ENCODE assay signal across 9 cellular contexts in genomic region chr16:24253192-24253591, GRCh38. TPM values are rescaled to one million over a fixed set of nuclear protein-coding genes. Genes with fewer than 3 reads are reported as not detected.
DNase-seq lines count a peak whose midpoint lies in the region; ATAC-seq and TF ChIP-seq lines count a peak whose summit lies in the region.
"Had no signal": no experiment of that assay in that cellular context is flagged by ENCODE, and none has a peak within 500 bp of the region (broad histone marks: within the 10 kb centered on the region; RNA-seq: fewer than 3 reads in every experiment).

No MANE protein-coding gene starts in this region.

- ATAC-seq in HG03103 (IDR thresholded peaks at IDR 0.05; ENCODE audit: low read depth, unreplicated experiment) (peak; percentile 70), left cardiac atrium (peak in 1 of 2 donors; percentile 63), GM19452 (IDR thresholded peaks at IDR 0.05; ENCODE audit: unreplicated experiment) (no peak)

- H2AFZ ChIP-seq in OCI-LY7 (ENCODE audit: low read length) = no peak overlapping the region

- no peaks in the 10 kb centered on the region for H3K36me3 Mint-ChIP-seq in activated naive CD4-positive, alpha-beta T cell treated with anti-CD3 and anti-CD28 coated beads for 36 hours (ENCODE audit: low read depth)

- H3K27me3 Mint-ChIP-seq in activated naive CD4-positive, alpha-beta T cell treated with anti-CD3 and anti-CD28 coated beads for 36 hours (ENCODE audit: low read depth) = peaks cover 44% of the 10 kb centered on the region

- no peak for TF ChIP-seq EP300 in sigmoid colon (IDR thresholded peaks at IDR 0.05)

- H3K27ac Mint-ChIP-seq in activated naive CD4-positive, alpha-beta T cell treated with anti-CD3 and anti-CD28 coated beads for 36 hours = no peak overlapping the region

- no peaks in the 10 kb centered on the region for H3K9me3 Mint-ChIP-seq in activated naive CD4-positive, alpha-beta T cell treated with anti-CD3 and anti-CD28 coated beads for 36 hours

- no peaks in the 10 kb centered on the region for H3K79me2 ChIP-seq in OCI-LY7 (ENCODE audit: insufficient read depth, low read depth, low read length)

- DNase-seq in DMS153 treated with DMSO at 0.1 percent for 48 hours (lab: John Stamatoyannopoulos, UW; ENCODE audit: unreplicated experiment) = peak; percentile 65
- peak; percentile 78 for DNase-seq in OCI-LY7 (ENCODE audit: low spot score)
- peak; percentile 43 for DNase-seq in activated naive CD4-positive, alpha-beta T cell treated with anti-CD3 and anti-CD28 coated beads for 36 hours
- peak; percentile 34 for DNase-seq in left cardiac atrium
- DNase-seq in sigmoid colon = no peak
- DNase-seq in effector memory CD4-positive, alpha-beta T cell = no peak

- H3K36me3 ChIP-seq in OCI-LY7 (ENCODE audit: insufficient read depth, low read length) = no peaks in the 10 kb centered on the region
- H3K36me3 ChIP-seq in sigmoid colon = no peaks in the 10 kb centered on the region
- H3K36me3 ChIP-seq in effector memory CD4-positive, alpha-beta T cell (ENCODE audit: control insufficient read depth, insufficient read depth, low read length) = no peaks in the 10 kb centered on the region

- H3K27me3 ChIP-seq in sigmoid colon = peaks cover 5 to 52% (median 33%) of the 10 kb centered on the region in 3 donors
- peaks cover 16% of the 10 kb centered on the region for H3K27me3 ChIP-seq in effector memory CD4-positive, alpha-beta T cell (replicated peaks; ENCODE audit: control insufficient read depth, insufficient read depth, low read length, poor library complexity, severe bottlenecking)

- POLR2A ChIA-PET in OCI-LY7 (lab: Charles Lee) = interaction anchor here (0.6 to 1.7 kb wide), 2 partner anchors 182 to 198 kb away, joined by 4 read pairs; no protein-coding TSS in a partner anchor

- H3K4me1 Mint-ChIP-seq in activated naive CD4-positive, alpha-beta T cell treated with anti-CD3 and anti-CD28 coated beads for 36 hours (ENCODE audit: low read depth) = peaks cover 3% of the 10 kb centered on the region

- H3K9me3 ChIP-seq in OCI-LY7 (ENCODE audit: low read length) = no peaks in the 10 kb centered on the region
- no peaks in the 10 kb centered on the region for H3K9me3 ChIP-seq in sigmoid colon
- H3K9me3 ChIP-seq in effector memory CD4-positive, alpha-beta T cell (ENCODE audit: control insufficient read depth, low read length) = no peaks in the 10 kb centered on the region

- WGBS in sigmoid colon, 2 donors = 12% methylated on average over 7 of the region's 7 CpGs

- intact Hi-C loops in OCI-LY7 (cut with micrococcal nuclease; ENCODE audit: unreplicated experiment) = loop anchor here (1.0 to 10.0 kb wide), 4 partner anchors 182 to 451 kb away; no protein-coding TSS in a partner anchor
- intact Hi-C loops in activated naive CD4-positive, alpha-beta T cell treated with anti-CD3 and anti-CD28 coated beads for 36 hours (cut with micrococcal nuclease) = loop anchor here (1.0 to 5.0 kb wide), 4 partner anchors 182 to 516 kb away; no protein-coding TSS in a partner anchor
- intact Hi-C loops in left cardiac atrium (cut with DNase I) = loop anchor here (5.0 to 10.0 kb wide), 5 partner anchors 138 to 242 kb away; no protein-coding TSS in a partner anchor
- intact Hi-C loops in sigmoid colon (cut with DNase I) = loop anchor here (5.0 kb wide), 1 partner anchor 249 kb away; no protein-coding TSS in a partner anchor

- no peak overlapping the region for H3K4me3 Mint-ChIP-seq in activated naive CD4-positive, alpha-beta T cell treated with anti-CD3 and anti-CD28 coated beads for 36 hours

- no peak overlapping the region for H3K4me2 ChIP-seq in OCI-LY7 (ENCODE audit: low read length)

- no peaks in the 10 kb centered on the region for H3K9me2 ChIP-seq in OCI-LY7 (ENCODE audit: insufficient read depth, low read length)

- BruUV-seq in OCI-LY7 (replicated peaks; lab: Mats Ljungman, UMichigan) = no TSS peak

- CTCF ChIA-PET in OCI-LY7 (lab: Charles Lee; ENCODE audit: unreplicated experiment) = interaction anchor here (1.0 to 2.6 kb wide), 4 partner anchors 182 to 252 kb away, joined by 3 to 25 read pairs (median 4); no protein-coding TSS in a partner anchor
- CTCF ChIA-PET in activated naive CD4-positive, alpha-beta T cell treated with anti-CD3 and anti-CD28 coated beads for 36 hours (lab: Charles Lee) = interaction anchor here (0.6 to 3.2 kb wide), 38 partner anchors 9 to 523 kb away, joined by 3 to 43 read pairs (median 4); no protein-coding TSS in a partner anchor

- TF ChIP-seq POLR2A in sigmoid colon (IDR thresholded peaks at IDR 0.05) = no peak

- peak; percentile 86 for TF ChIP-seq CTCF in OCI-LY7 (conservative IDR thresholded peaks at IDR 0.05; ENCODE audit: low read length)
- peak in 3 of 4 experiments; percentile 31 to 64 (median 39) for TF ChIP-seq CTCF in sigmoid colon (IDR thresholded peaks at IDR 0.05)

- H3K4me1 ChIP-seq in OCI-LY7 (ENCODE audit: insufficient read depth, low read length, poor library complexity, severe bottlenecking) (peaks cover 35% of the 10 kb centered on the region), sigmoid colon (peaks cover 0 to 5% (median 0%) of the 10 kb centered on the region in 4 donors)
- H3K4me1 ChIP-seq in effector memory CD4-positive, alpha-beta T cell (ENCODE audit: control insufficient read depth, insufficient read depth, low read length, poor library complexity, severe bottlenecking) = no peaks in the 10 kb centered on the region

- H3K4me3 ChIP-seq in OCI-LY7 (ENCODE audit: low read depth, low read length, poor library complexity, severe bottlenecking) (no peak overlapping the region), sigmoid colon (no peak overlapping the region)
- H3K4me3 ChIP-seq in effector memory CD4-positive, alpha-beta T cell (ENCODE audit: insufficient read depth, low read depth, low read length, poor library complexity, severe bottlenecking) = no peak overlapping the region

- H4K20me1 ChIP-seq in OCI-LY7 (ENCODE audit: insufficient read depth, low read length) = no peaks in the 10 kb centered on the region

- H3K27ac ChIP-seq in OCI-LY7 (ENCODE audit: low read depth, low read length, poor library complexity, severe bottlenecking) (no peak overlapping the region), sigmoid colon (no peak overlapping the region)
- no peak overlapping the region for H3K27ac ChIP-seq in effector memory CD4-positive, alpha-beta T cell (ENCODE audit: insufficient read depth, low read length, poor library complexity, severe bottlenecking)

RNA-seq across cellular contexts. Expression of gene CACNG3, which starts 2.9 kb away (rescaled TPM):
- 0.06 TPM in 1 of 2 replicates, not detected in the other for total RNA-seq in OCI-LY7 (2014; rRNA removed; shearing (Covaris generic))
- total RNA-seq in OCI-LY7 (2022) (not detected in 2 replicates), left cardiac atrium (not detected), sigmoid colon (not detected)
- total RNA-seq in activated naive CD4-positive, alpha-beta T cell treated with anti-CD3 and anti-CD28 coated beads for 36 hours = not detected
- not detected for polyA plus RNA-seq in sigmoid colon
- total RNA-seq: T-helper 2 cell treated with Interferon-gamma antibody and Interleukin-4, amounts not matched to agents 100 ng/mL and 5 ng/mL, for 36 hours had no signal

Comparison
In these comparisons a context has a peak if more than half of its experiments do, and no peak if none do; other contexts are left out.
1. DNase-seq: peak in DMS153 treated with DMSO at 0.1 percent for 48 hours (single experiment), OCI-LY7 (single experiment), activated naive CD4-positive, alpha-beta T cell treated with anti-CD3 and anti-CD28 coated beads for 36 hours (single experiment) and left cardiac atrium (single experiment); none in sigmoid colon (single experiment) and effector memory CD4-positive, alpha-beta T cell (0 of 3).